ENCODE assay signal across 19 cellular contexts in genomic region chr7:48786951-48787350, GRCh38.
DNase-seq lines count a peak whose midpoint lies in the region; ATAC-seq and TF ChIP-seq lines count a peak whose summit lies in the region.
"Had no signal": no experiment of that assay in that cellular context is flagged by ENCODE, and none has a peak within 500 bp of the region (broad histone marks: within the 10 kb centered on the region; RNA-seq: fewer than 3 reads in every experiment).

No MANE protein-coding gene starts in this region.

- DNase-seq in NCI-H1417 (lab: John Stamatoyannopoulos, UW) (peak in 2 of 3 experiments; percentile 51 to 88), NCI-H1417 treated with DMSO at 0.1 percent for 48 hours (lab: John Stamatoyannopoulos, UW) (no peak), NCI-H345 (lab: John Stamatoyannopoulos, UW) (peak; percentile 93), kidney tubule cell (ENCODE audit: low spot score) (no peak), sciatic nerve (ENCODE audit: low spot score) (no peak), T1000 (lab: John Stamatoyannopoulos, UW) (no peak), aorta (no peak)
- DNase-seq: 8988T; activated CD4-positive, alpha-beta T cell treated with anti-CD3 and anti-CD28 coated beads, Interleukin-2, amount 50 U/mL, for 1 hour; GF-D8; lower lobe of right lung; MM.1S; NCI-H187; ovary; PC-3; sigmoid colon; T-helper 17 cell had no signal

- H3K9me3 ChIP-seq in aorta (ENCODE audit: control insufficient read depth, low read length), result no peaks in the 10 kb centered on the region
- H3K9me3 ChIP-seq: breast epithelium, lower lobe of right lung, ovary, sigmoid colon had no signal

- no peaks in the 10 kb centered on the region for H3K27me3 ChIP-seq in aorta (ENCODE audit: control insufficient read depth in 1 of 2, insufficient read depth in 2 of 2, low read length in 1 of 2)
- H3K27me3 ChIP-seq: breast epithelium, ovary, sigmoid colon had no signal

- intact Hi-C loops in sciatic nerve (cut with DNase I), result no loop called here
- intact Hi-C loops in aorta (cut with DNase I), result no loop called here

- no peak overlapping the region for H3K4me3 ChIP-seq in aorta (ENCODE audit: low read length in 2 of 2)
- H3K4me3 ChIP-seq: breast epithelium, lower lobe of right lung, ovary, sigmoid colon had no signal

- no peak for TF ChIP-seq CTCF in VCaP (conservative IDR thresholded peaks at IDR 0.05)

- 19 to 31% methylated on average over 3 of the region's 3 CpGs for WGBS in aorta, 2 donors

- H3K36me3 ChIP-seq in aorta (ENCODE audit: control insufficient read depth in 1 of 2, insufficient read depth in 2 of 2, low read length in 1 of 2), result no peaks in the 10 kb centered on the region
- H3K36me3 ChIP-seq: breast epithelium, lower lobe of right lung, ovary, sigmoid colon had no signal

- H3K27ac ChIP-seq in VCaP (peak overlapping the region; percentile 92), aorta (ENCODE audit: low read depth in 1 of 2, low read length in 2 of 2) (no peak overlapping the region)
- H3K27ac ChIP-seq: breast epithelium, lower lobe of right lung, ovary, sigmoid colon had no signal

- ATAC-seq in sciatic nerve, result no peak
- no peak for ATAC-seq in aorta (ENCODE audit: low FRiP score)
- ATAC-seq: lower lobe of right lung, PC-3, T-helper 17 cell had no signal

- H3K4me1 ChIP-seq in aorta (ENCODE audit: control insufficient read depth in 1 of 2, insufficient read depth in 2 of 2, low read length in 2 of 2), result no peaks in the 10 kb centered on the region
- H3K4me1 ChIP-seq: breast epithelium, lower lobe of right lung, sigmoid colon had no signal

Comparison
In these comparisons a context has a peak if more than half of its experiments do, and no peak if none do; other contexts are left out.
1. DNase-seq: peak in NCI-H1417 (2 of 3) and NCI-H345 (single experiment); none in NCI-H1417 treated with DMSO at 0.1 percent for 48 hours (single experiment), kidney tubule cell (single experiment), sciatic nerve (single experiment), T1000 (single experiment) and aorta (0 of 2).